Comparison of ENCODE assay signal across 9 cellular contexts in genomic region chr5:133930061-133930823, GRCh38. TPM values are rescaled to one million over a fixed set of nuclear protein-coding genes. Genes with fewer than 3 reads are reported as not detected.
DNase-seq lines count a peak whose midpoint lies in the region; ATAC-seq and TF ChIP-seq lines count a peak whose summit lies in the region.
"Had no signal": no experiment of that assay in that cellular context is flagged by ENCODE, and none has a peak within 500 bp of the region (broad histone marks: within the 10 kb centered on the region; RNA-seq: fewer than 3 reads in every experiment).

No MANE protein-coding gene starts in this region.

- CTCF ChIA-PET in OCI-LY7 (lab: Charles Lee; ENCODE audit: unreplicated experiment), result no interaction called here

- no peak for DNase-seq in OCI-LY7 (ENCODE audit: low spot score)
- peak; percentile 59 to 84 for DNase-seq in activated naive CD4-positive, alpha-beta T cell treated with anti-CD3 and anti-CD28 coated beads, Interleukin-2, amount 50 U/mL, for 72 hours (ENCODE audit: low spot score in 2 of 2)
- peak; percentile 32 for DNase-seq in pons (ENCODE audit: low spot score)
- no peak for DNase-seq in DMS53 (lab: John Stamatoyannopoulos, UW)
- DNase-seq in NCI-H128 (lab: John Stamatoyannopoulos, UW; ENCODE audit: unreplicated experiment), result no peak
- DNase-seq in NCI-H2081 (lab: John Stamatoyannopoulos, UW), result no peak

- POLR2A ChIA-PET in OCI-LY7 (lab: Charles Lee), result interaction anchor here (0.7 to 1.6 kb wide), 4 partner anchors 9 to 1072 kb away, joined by 3 to 7 read pairs (median 5); no protein-coding TSS in a partner anchor

- intact Hi-C loops in OCI-LY7 (cut with micrococcal nuclease; ENCODE audit: unreplicated experiment), result loop anchor here (10.0 kb wide), 1 partner anchor 1435 kb away; the partner anchor contains the start of gene IRF1

- H3K4me2 ChIP-seq in OCI-LY7 (ENCODE audit: low read length), result peak overlapping the region; percentile 23

- no peaks in the 10 kb centered on the region for H3K9me3 ChIP-seq in OCI-LY7 (ENCODE audit: low read length)

- no peak overlapping the region for H3K4me3 ChIP-seq in OCI-LY7 (ENCODE audit: low read depth, low read length, poor library complexity, severe bottlenecking)

- H2AFZ ChIP-seq in OCI-LY7 (ENCODE audit: low read length), result peak overlapping the region; percentile 56

- H3K27ac Mint-ChIP-seq in activated naive CD4-positive, alpha-beta T cell treated with anti-CD3 and anti-CD28 coated beads, Interleukin-2, amount 50 U/mL, for 72 hours, result peak overlapping the region; percentile 85 to 96

- H3K4me1 ChIP-seq in OCI-LY7 (ENCODE audit: insufficient read depth, low read length, poor library complexity, severe bottlenecking), result peaks cover 98% of the 10 kb centered on the region

- ATAC-seq in GM19452 (IDR thresholded peaks at IDR 0.05; ENCODE audit: unreplicated experiment) (peak; percentile 37), SK-N-SH treated with all-trans-retinoic acid at 6 μM for 48 hours (no peak)
- ATAC-seq in activated naive CD4-positive, alpha-beta T cell treated with anti-CD3 and anti-CD28 coated beads, Interleukin-2, amount 50 U/mL, for 72 hours, result peak; percentile 87 to 88
- ATAC-seq: Panc1 had no signal

- H3K79me2 ChIP-seq in OCI-LY7 (ENCODE audit: insufficient read depth, low read depth, low read length), result no peaks in the 10 kb centered on the region

- H3K36me3 ChIP-seq in OCI-LY7 (ENCODE audit: insufficient read depth, low read length), result no peaks in the 10 kb centered on the region

- H3K27ac ChIP-seq in OCI-LY7 (ENCODE audit: low read depth, low read length, poor library complexity, severe bottlenecking), result peak overlapping the region; percentile 59

- TF ChIP-seq CTCF in OCI-LY7 (conservative IDR thresholded peaks at IDR 0.05; ENCODE audit: low read length), result no peak

- BruUV-seq in OCI-LY7 (replicated peaks; lab: Mats Ljungman, UMichigan), result no TSS peak

- no peaks in the 10 kb centered on the region for H3K9me2 ChIP-seq in OCI-LY7 (ENCODE audit: insufficient read depth, low read length)

- H3K9me3 Mint-ChIP-seq in activated naive CD4-positive, alpha-beta T cell treated with anti-CD3 and anti-CD28 coated beads, Interleukin-2, amount 50 U/mL, for 72 hours, result no peaks in the 10 kb centered on the region

- no peaks in the 10 kb centered on the region for H3K36me3 Mint-ChIP-seq in activated naive CD4-positive, alpha-beta T cell treated with anti-CD3 and anti-CD28 coated beads, Interleukin-2, amount 50 U/mL, for 72 hours

- no peaks in the 10 kb centered on the region for H4K20me1 ChIP-seq in OCI-LY7 (ENCODE audit: insufficient read depth, low read length)

TF ChIP-seq in SK-N-SH treated with all-trans-retinoic acid at 6 μM for 48 hours, 23 proteins besides CTCF, POLR2A, EP300 and RAD21:
- TF ChIP-seq PPARA (CRISPR knock-in tag; IDR thresholded peaks at IDR 0.05; ENCODE audit: borderline replicate concordance) (no peak), TCF4 (CRISPR knock-in tag; IDR thresholded peaks at IDR 0.05; ENCODE audit: borderline replicate concordance) (no peak), OSR1 (CRISPR knock-in tag; IDR thresholded peaks at IDR 0.05) (no peak)

RNA-seq across cellular contexts. Expression of gene C5orf15, which starts 38.2 kb away (rescaled TPM):
- 32.5 and 46.4 TPM in 2 replicates for total RNA-seq in OCI-LY7 (2014; rRNA removed; shearing (Covaris generic))
- 32.2 and 39.2 TPM in 2 replicates for total RNA-seq in OCI-LY7 (2022)
- 10 to 100 TPM; 20.6 to 28.1 TPM for total RNA-seq in activated naive CD4-positive, alpha-beta T cell treated with anti-CD3 and anti-CD28 coated beads, Interleukin-2, amount 50 U/mL, for 72 hours

Comparison
In these comparisons a context has a peak if more than half of its experiments do, and no peak if none do; other contexts are left out.
1. DNase-seq: peak in activated naive CD4-positive, alpha-beta T cell treated with anti-CD3 and anti-CD28 coated beads, Interleukin-2, amount 50 U/mL, for 72 hours (2 of 2) and pons (single experiment); none in OCI-LY7 (single experiment), DMS53 (single experiment), NCI-H128 (single experiment) and NCI-H2081 (0 of 2).